20 cellular contexts compared by ENCODE assay signal in genomic region chr6:85416766-85417165, GRCh38.
"Had no signal": no experiment of that assay in that cellular context is flagged by ENCODE, and none has a peak within 500 bp of the region (broad histone marks: within the 10 kb centered on the region; RNA-seq: fewer than 3 reads in every experiment).

No MANE protein-coding gene starts in this region.

- H3K9me3 ChIP-seq: neutrophil, sigmoid colon had no signal

- H3K27me3 ChIP-seq: cardiac muscle cell, sigmoid colon had no signal

- ATAC-seq: activated CD8-positive, alpha-beta T cell treated with anti-CD3 and anti-CD28 coated beads, Interleukin-2, amount 10 ng/mL, durations not matched to agents 7 days and 5 days; left cardiac atrium; naive thymus-derived CD8-positive, alpha-beta T cell had no signal

- H3K4me3 Mint-ChIP-seq: activated B cell treated with CpG ODN at 0.5 μM for 24 hours; activated CD8-positive, alpha-beta T cell treated with anti-CD3 and anti-CD28 coated beads, Interleukin-2, amount 10 ng/mL, durations not matched to agents 7 days and 5 days; activated naive CD8-positive, alpha-beta T cell; naive thymus-derived CD8-positive, alpha-beta T cell; T-helper 2 cell treated with Interferon-gamma antibody and Interleukin-4, amounts not matched to agents 5 μg/mL and 100 μg/mL, for 36 hours had no signal

- H3K9me3 Mint-ChIP-seq: activated B cell treated with CpG ODN at 0.5 μM for 24 hours; naive thymus-derived CD8-positive, alpha-beta T cell had no signal

- H3K4me3 ChIP-seq: cardiac muscle cell, sigmoid colon had no signal

- H3K9ac ChIP-seq: parathyroid adenoma had no signal

- H3K27ac ChIP-seq: cardiac muscle cell, neutrophil, parathyroid adenoma had no signal

- DNase-seq: activated B cell treated with CpG ODN at 0.5 μM for 24 hours; activated CD4-positive, alpha-beta T cell treated with anti-CD3 and anti-CD28 coated beads for 4 hours; activated CD8-positive, alpha-beta T cell treated with anti-CD3 and anti-CD28 coated beads, Interleukin-2, amount 10 ng/mL, durations not matched to agents 7 days and 5 days; activated gamma-delta T cell treated with Interleukin-2 at 50 U/mL for 16 hours; activated T-cell treated with anti-CD3 and anti-CD28 coated beads, Interleukin-2, amount 50 U/mL, for 48 hours; amniotic stem cell; dermis blood vessel endothelial cell; effector memory CD4-positive, alpha-beta T cell; glutamatergic neuron; hippocampal formation; left cardiac atrium; naive thymus-derived CD8-positive, alpha-beta T cell; sigmoid colon; stimulated activated naive CD4-positive, alpha-beta T cell; substantia nigra had no signal

- H3K27me3 Mint-ChIP-seq: activated naive CD8-positive, alpha-beta T cell; naive thymus-derived CD8-positive, alpha-beta T cell had no signal

- H3K27ac Mint-ChIP-seq: activated B cell treated with CpG ODN at 0.5 μM for 24 hours; activated CD8-positive, alpha-beta T cell treated with anti-CD3 and anti-CD28 coated beads, Interleukin-2, amount 10 ng/mL, durations not matched to agents 7 days and 5 days; activated naive CD8-positive, alpha-beta T cell; naive thymus-derived CD8-positive, alpha-beta T cell; T-helper 2 cell treated with Interferon-gamma antibody and Interleukin-4, amounts not matched to agents 5 μg/mL and 100 μg/mL, for 36 hours had no signal

- H3K4me1 ChIP-seq: parathyroid adenoma, sigmoid colon had no signal

- H3K36me3 ChIP-seq: cardiac muscle cell, neutrophil, sigmoid colon had no signal
